ENCODE assay signal across 9 cellular contexts in the genomic region with DNA sequence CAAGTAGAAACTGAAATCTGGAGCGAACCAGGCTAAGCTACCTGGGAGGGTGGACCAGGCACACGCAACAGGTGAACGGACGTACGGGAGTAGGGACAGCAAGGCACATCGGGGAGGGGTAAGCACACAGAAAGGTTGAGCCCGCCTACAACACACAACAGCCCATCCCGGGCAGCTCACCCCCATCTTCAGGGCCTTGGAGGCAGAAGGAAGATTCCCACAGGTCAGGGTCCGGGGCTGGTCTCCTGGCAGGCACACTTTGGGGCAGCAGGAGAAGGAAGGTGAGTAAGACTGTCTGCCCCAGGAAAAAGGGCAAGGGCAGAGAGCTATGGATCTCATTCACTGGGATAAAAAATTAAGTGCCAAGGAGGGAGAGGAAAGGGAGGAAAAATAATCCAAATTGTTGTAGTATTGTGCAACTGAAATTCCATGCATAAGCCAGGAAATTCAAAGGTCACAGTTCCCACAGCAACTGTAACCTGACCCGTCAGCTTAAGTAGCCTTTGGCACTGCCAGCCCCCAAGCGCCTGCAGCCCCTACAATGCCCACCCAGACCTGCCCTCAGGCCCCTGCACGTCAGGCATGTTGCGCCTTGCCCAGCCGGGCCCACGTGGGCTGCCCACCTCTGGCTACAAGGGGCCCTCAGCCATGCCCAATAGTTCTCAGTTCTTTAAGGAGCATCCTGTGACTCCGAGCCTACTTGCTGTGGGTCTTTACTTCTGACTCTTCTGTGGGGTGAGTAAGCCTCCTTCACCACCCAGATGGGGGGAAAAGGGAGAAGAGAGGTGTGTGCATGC. TPM values are rescaled to one million over a fixed set of nuclear protein-coding genes. Genes with fewer than 3 reads are reported as not detected.
DNase-seq lines count a peak whose midpoint lies in the region; ATAC-seq and TF ChIP-seq lines count a peak whose summit lies in the region.
"Had no signal": no experiment of that assay in that cellular context is flagged by ENCODE, and none has a peak within 500 bp of the region (broad histone marks: within the 10 kb centered on the region; RNA-seq: fewer than 3 reads in every experiment).

No MANE protein-coding gene starts in this region.

- H3K27me3 ChIP-seq in H9 (ENCODE audit: insufficient read depth, low read length) (no peaks in the 10 kb centered on the region), ascending aorta (no peaks in the 10 kb centered on the region), skeletal muscle tissue (ENCODE audit: control insufficient read depth in 3 of 3, insufficient read depth in 3 of 3, low read length in 3 of 3) (no peaks in the 10 kb centered on the region)

- H2BK120ac ChIP-seq in H9 (ENCODE audit: low read depth, low read length, poor library complexity, severe bottlenecking), result no peak overlapping the region

- H2BK12ac ChIP-seq in H9 (ENCODE audit: insufficient read length, low read depth, low read length), result no peak overlapping the region

- H3K4me3 ChIP-seq in ascending aorta (no peak overlapping the region), skeletal muscle tissue (ENCODE audit: low read length in 3 of 3) (peak overlapping the region; percentile 18 to 49 (median 29))

- H3K36me3 Mint-ChIP-seq in H9 (ENCODE audit: insufficient read depth in 1 of 3, low read depth in 3 of 3), result peaks cover 0 to 11% (median 9%) of the 10 kb centered on the region in 3 experiments; a peak in 3 of 7 replicates

- no peaks in the 10 kb centered on the region for H4K20me1 ChIP-seq in H9 (ENCODE audit: control insufficient read depth, insufficient read depth, insufficient read length)

- intact Hi-C loops in ascending aorta (cut with DNase I) (no loop called here), left ventricle myocardium superior (cut with micrococcal nuclease) (no loop called here)

- H3K9me3 ChIP-seq in H9 (ENCODE audit: control insufficient read depth, low read depth, low read length) (no peaks in the 10 kb centered on the region), ascending aorta (no peaks in the 10 kb centered on the region), skeletal muscle tissue (ENCODE audit: control insufficient read depth in 3 of 3, low read length in 3 of 3) (no peaks in the 10 kb centered on the region)

- no peaks in the 10 kb centered on the region for H3K27me3 Mint-ChIP-seq in H9 (ENCODE audit: low read depth)

- H3K27ac Mint-ChIP-seq in H9, result peak overlapping the region in 2 of 3 experiments; percentile 18 to 48; a peak in 3 of 7 replicates

- H3K36me3 ChIP-seq in ascending aorta, result peaks cover 0 to 3% of the 10 kb centered on the region in 2 donors
- H3K36me3 ChIP-seq in skeletal muscle tissue (ENCODE audit: control insufficient read depth in 3 of 3, insufficient read depth in 3 of 3, low read length in 3 of 3), result peaks cover 0 to 3% (median 0%) of the 10 kb centered on the region in 3 donors

- whole genome bisulfite sequencing in H9 (ENCODE audit: extremely low coverage, insufficient read length, low lambda C conversion rate), result no CpG with 5 or more reads among the region's 16 CpGs

- no peak overlapping the region for H4K5ac ChIP-seq in H9 (ENCODE audit: insufficient read length, low read depth, low read length)

- H3K9ac ChIP-seq in H9 (ENCODE audit: extremely low read depth, insufficient read length, low read length) (no peak overlapping the region), skeletal muscle tissue (ENCODE audit: low read depth in 1 of 3, low read length in 3 of 3) (peak overlapping the region in 2 of 3 donors; percentile 39 to 69)

- no peaks in the 10 kb centered on the region for H3K79me1 ChIP-seq in H9 (ENCODE audit: insufficient read depth, low read depth, low read length, poor library complexity, severe bottlenecking)

- no peak overlapping the region for H3T11ph ChIP-seq in H9 (ENCODE audit: low read length)

- peak overlapping the region; percentile 25; the same call in 1 of the 2 replicates for H3K14ac ChIP-seq in H9 (ENCODE audit: insufficient read depth, low read length)

- H3K18ac ChIP-seq in H9 (ENCODE audit: insufficient read length, low read depth, low read length), result no peak overlapping the region

- H3K27ac ChIP-seq in H9 (ENCODE audit: insufficient read length, low read depth, low read length) (no peak overlapping the region), ascending aorta (peak overlapping the region; percentile 58 to 76), skeletal muscle tissue (ENCODE audit: low read depth, low read length) (peak overlapping the region; percentile 28)

- no peak overlapping the region for H4K91ac ChIP-seq in H9 (ENCODE audit: insufficient read length, low read depth, low read length)

- H2AFZ ChIP-seq in H9 (ENCODE audit: low read length), result no peak overlapping the region

- no peak overlapping the region for H2AK5ac ChIP-seq in H9 (ENCODE audit: insufficient read length, low read length)

- H3K9me3 Mint-ChIP-seq in H9, result peaks cover 0 to 3% of the 10 kb centered on the region in 2 experiments; a peak in 1 of 5 replicates

- H3K4me2 ChIP-seq in H9 (ENCODE audit: insufficient read depth, insufficient read length, low read length), result no peak overlapping the region

- H3K23me2 ChIP-seq in H9 (ENCODE audit: insufficient read length, low read depth, low read length, poor library complexity, severe bottlenecking), result no peaks in the 10 kb centered on the region

- TF ChIP-seq CTCF in H9 (conservative IDR thresholded peaks at IDR 0.05), result no peak
- no peak for TF ChIP-seq CTCF in ascending aorta (IDR thresholded peaks at IDR 0.05)

- H3K4ac ChIP-seq in H9 (ENCODE audit: low read depth, low read length), result no peak overlapping the region

- peaks cover 9% of the 10 kb centered on the region; the same call in 1 of the 2 replicates for H3K79me2 ChIP-seq in H9 (ENCODE audit: insufficient read depth, low read length)

- H3K4me1 Mint-ChIP-seq in H9, result peaks cover 29 to 42% of the 10 kb centered on the region in 2 experiments

- no peak overlapping the region for H2BK5ac ChIP-seq in H9 (ENCODE audit: insufficient read length, low read length)

- H3K4me3 Mint-ChIP-seq in H9, result no peak overlapping the region

- ATAC-seq in left ventricle myocardium superior, result peak; percentile 36
- no peak for ATAC-seq in GM21576 (IDR thresholded peaks at IDR 0.05; ENCODE audit: unreplicated experiment)
- ATAC-seq in HG03342 (IDR thresholded peaks at IDR 0.05; ENCODE audit: unreplicated experiment), result no peak

- no peak overlapping the region for H2BK20ac ChIP-seq in H9 (ENCODE audit: low read depth, low read length, poor library complexity, severe bottlenecking)

- H2BK15ac ChIP-seq in H9 (ENCODE audit: low read depth, low read length), result no peak overlapping the region

- no peak overlapping the region for H4K8ac ChIP-seq in H9 (replicated peaks; ENCODE audit: insufficient read length, low read depth, low read length)

- H3K4me1 ChIP-seq in H9 (ENCODE audit: insufficient read depth, low read length) (peaks cover 2% of the 10 kb centered on the region; the same call in 1 of the 2 replicates), ascending aorta (peaks cover 13 to 37% of the 10 kb centered on the region in 2 donors), skeletal muscle tissue (ENCODE audit: control insufficient read depth in 3 of 3, insufficient read depth in 3 of 3, low read length in 3 of 3) (peaks cover 42 to 58% (median 48%) of the 10 kb centered on the region in 3 donors)

- H3K56ac ChIP-seq in H9 (ENCODE audit: insufficient read length, low read depth, low read length), result no peak overlapping the region

- no peak overlapping the region for H3K23ac ChIP-seq in H9 (ENCODE audit: insufficient read length, low read depth, low read length)

- DNase-seq in H9 (no peak), ascending aorta (ENCODE audit: low spot score in 2 of 2) (peak in 1 of 2 donors; percentile 69), left ventricle myocardium superior (no peak), medulla oblongata (ENCODE audit: extremely low spot score) (no peak)
- DNase-seq in stimulated activated CD4-positive, alpha-beta T cell treated with anti-CD3 and anti-CD28 coated beads, Interleukin-4, amount 100 ng/mL, for 4 hours, result no peak
- DNase-seq: SHP77 treated with DMSO at 0.1 percent for 48 hours had no signal

RNA-seq across cellular contexts. Expression of a gene that starts 51.8 kb away (rescaled TPM):
- total RNA-seq in H9 (2021) (41.6 and 50.2 TPM in 2 replicates), ascending aorta (36.9 TPM), left ventricle myocardium superior (90.4 TPM), skeletal muscle tissue (20.9 TPM)

Comparison
In these comparisons a context has a peak if more than half of its experiments do, and no peak if none do; other contexts are left out.
1. H3K4me3 ChIP-seq: peak in skeletal muscle tissue (3 of 3); none in ascending aorta (0 of 2).